8 cellular contexts compared by ENCODE assay signal in genomic region chr14:80987235-80988032, GRCh38. TPM values are rescaled to one million over a fixed set of nuclear protein-coding genes. Genes with fewer than 3 reads are reported as not detected.
DNase-seq lines count a peak whose midpoint lies in the region; ATAC-seq and TF ChIP-seq lines count a peak whose summit lies in the region.

No MANE protein-coding gene starts in this region.

- H3K27me3 Mint-ChIP-seq in activated CD8-positive, alpha-beta memory T cell treated with anti-CD3 and anti-CD28 coated beads, Interleukin-2, amount 10 ng/mL, durations not matched to agents 7 days and 5 days = peaks cover 15% of the 10 kb centered on the region
- H3K27me3 Mint-ChIP-seq in naive thymus-derived CD4-positive, alpha-beta T cell = peaks cover 0 to 21% (median 11%) of the 10 kb centered on the region in 5 donors

- peak; percentile 100 for TF ChIP-seq CTCF in AG10803 (conservative IDR thresholded peaks at IDR 0.05; ENCODE audit: low read length)
- peak; percentile 99 for TF ChIP-seq CTCF in epithelial cell of esophagus (IDR thresholded peaks at IDR 0.05; ENCODE audit: insufficient read depth, low read depth, low read length, missing control alignments)

- H3K4me1 Mint-ChIP-seq in activated CD8-positive, alpha-beta memory T cell treated with anti-CD3 and anti-CD28 coated beads, Interleukin-2, amount 10 ng/mL, durations not matched to agents 7 days and 5 days = peaks cover 12% of the 10 kb centered on the region
- peaks cover 0 to 14% (median 0%) of the 10 kb centered on the region in 7 donors for H3K4me1 Mint-ChIP-seq in naive thymus-derived CD4-positive, alpha-beta T cell

- H3K9me3 ChIP-seq in naive thymus-derived CD4-positive, alpha-beta T cell (ENCODE audit: control insufficient read depth in 2 of 3, low read length in 3 of 3) = no peaks in the 10 kb centered on the region

- POLR2A ChIA-PET in naive thymus-derived CD4-positive, alpha-beta T cell (lab: Charles Lee) = interaction anchor here (1.2 kb wide), 1 partner anchor 32 kb away, joined by 3 read pairs; the partner anchor contains the start of gene TSHR

- H3K27ac ChIP-seq in naive thymus-derived CD4-positive, alpha-beta T cell (ENCODE audit: low read depth, low read length) = no peak overlapping the region

- H3K27ac Mint-ChIP-seq in activated CD8-positive, alpha-beta memory T cell treated with anti-CD3 and anti-CD28 coated beads, Interleukin-2, amount 10 ng/mL, durations not matched to agents 7 days and 5 days = no peak overlapping the region
- H3K27ac Mint-ChIP-seq in naive thymus-derived CD4-positive, alpha-beta T cell = no peak overlapping the region

- no peaks in the 10 kb centered on the region for H3K36me3 Mint-ChIP-seq in activated CD8-positive, alpha-beta memory T cell treated with anti-CD3 and anti-CD28 coated beads, Interleukin-2, amount 10 ng/mL, durations not matched to agents 7 days and 5 days
- H3K36me3 Mint-ChIP-seq in naive thymus-derived CD4-positive, alpha-beta T cell = peaks cover 0 to under 1% (median 0%) of the 10 kb centered on the region in 5 donors

- H3K4me3 ChIP-seq in AG10803 (ENCODE audit: low read length) = no peak overlapping the region
- no peak overlapping the region for H3K4me3 ChIP-seq in epithelial cell of esophagus (ENCODE audit: low read length)
- H3K4me3 ChIP-seq in naive thymus-derived CD4-positive, alpha-beta T cell (ENCODE audit: low read length) = no peak overlapping the region

- intact Hi-C loops in naive thymus-derived CD4-positive, alpha-beta T cell (cut with micrococcal nuclease) = loop anchor here (1.0 to 10.0 kb wide), 5 partner anchors 28 to 475 kb away; no protein-coding TSS in a partner anchor

- DNase-seq in AG10803 (ENCODE audit: low read depth) = peak; percentile 65
- DNase-seq in NCI-H748 (lab: John Stamatoyannopoulos, UW; ENCODE audit: unreplicated experiment) = peak; percentile 76
- DNase-seq in activated CD8-positive, alpha-beta memory T cell treated with anti-CD3 and anti-CD28 coated beads, Interleukin-2, amount 10 ng/mL, durations not matched to agents 7 days and 5 days = peak; percentile 76
- peak; percentile 84 for DNase-seq in epithelial cell of esophagus (ENCODE audit: low read depth)
- DNase-seq in naive thymus-derived CD4-positive, alpha-beta T cell = peak; percentile 13 to 74 (median 58)
- peak; percentile 36 for DNase-seq in stimulated activated naive CD4-positive, alpha-beta T cell treated with Interleukin-2 at 50 U/mL for 16 hours (lab: John Stamatoyannopoulos, UW)

- H3K9me3 Mint-ChIP-seq in activated CD8-positive, alpha-beta memory T cell treated with anti-CD3 and anti-CD28 coated beads, Interleukin-2, amount 10 ng/mL, durations not matched to agents 7 days and 5 days (ENCODE audit: low read depth) = no peaks in the 10 kb centered on the region
- no peaks in the 10 kb centered on the region for H3K9me3 Mint-ChIP-seq in naive thymus-derived CD4-positive, alpha-beta T cell

- H3K36me3 ChIP-seq in naive thymus-derived CD4-positive, alpha-beta T cell (ENCODE audit: control insufficient read depth in 2 of 3, insufficient read depth in 3 of 3, low read length in 3 of 3) = no peaks in the 10 kb centered on the region

- no peaks in the 10 kb centered on the region for H3K27me3 ChIP-seq in naive thymus-derived CD4-positive, alpha-beta T cell (ENCODE audit: control insufficient read depth in 2 of 2, insufficient read depth in 2 of 2, low read length in 2 of 2)

- ATAC-seq in GM18867 (IDR thresholded peaks at IDR 0.05; ENCODE audit: unreplicated experiment) = peak; percentile 66
- ATAC-seq in HG03469 (IDR thresholded peaks at IDR 0.05; ENCODE audit: unreplicated experiment) = peak; percentile 49
- peak; percentile 59 for ATAC-seq in activated CD8-positive, alpha-beta memory T cell treated with anti-CD3 and anti-CD28 coated beads, Interleukin-2, amount 10 ng/mL, durations not matched to agents 7 days and 5 days
- ATAC-seq in naive thymus-derived CD4-positive, alpha-beta T cell = peak; percentile 85

- H3K4me1 ChIP-seq in naive thymus-derived CD4-positive, alpha-beta T cell (ENCODE audit: control insufficient read depth in 2 of 2, insufficient read depth in 2 of 2, low read length in 2 of 2) = no peaks in the 10 kb centered on the region

- no peak overlapping the region for H3K4me3 Mint-ChIP-seq in activated CD8-positive, alpha-beta memory T cell treated with anti-CD3 and anti-CD28 coated beads, Interleukin-2, amount 10 ng/mL, durations not matched to agents 7 days and 5 days
- H3K4me3 Mint-ChIP-seq in naive thymus-derived CD4-positive, alpha-beta T cell = no peak overlapping the region

- CTCF ChIA-PET in activated CD8-positive, alpha-beta memory T cell treated with anti-CD3 and anti-CD28 coated beads, Interleukin-2, amount 10 ng/mL, durations not matched to agents 7 days and 5 days (lab: Charles Lee) = interaction anchor here (0.7 to 7.0 kb wide), 22 partner anchors 10 to 477 kb away, joined by 3 to 149 read pairs (median 4); partner anchors contain the start of genes CEP128 and TSHR
- CTCF ChIA-PET in naive thymus-derived CD4-positive, alpha-beta T cell (lab: Charles Lee) = interaction anchor here (0.6 to 5.9 kb wide), 14 partner anchors 9 to 466 kb away, joined by 3 to 81 read pairs (median 4); partner anchors contain the start of genes CEP128 and TSHR

RNA-seq across cellular contexts. Expression of gene TSHR, which starts 32.0 kb away (rescaled TPM):
- under 1 TPM in 1 of 2 experiments, not detected in 1; 0.73 TPM for total RNA-seq in activated CD8-positive, alpha-beta memory T cell treated with anti-CD3 and anti-CD28 coated beads, Interleukin-2, amount 10 ng/mL, durations not matched to agents 7 days and 5 days
- 1 to 10 TPM in 1 of 5 experiments, under 1 TPM in 2, not detected in 2; 0.48 to 2.2 (median 0.78) TPM for total RNA-seq in naive thymus-derived CD4-positive, alpha-beta T cell
- polyA plus RNA-seq in naive thymus-derived CD4-positive, alpha-beta T cell = not detected

RNA-seq across cellular contexts. Expression of gene CEP128, which starts 45.9 kb away (rescaled TPM):
- total RNA-seq in activated CD8-positive, alpha-beta memory T cell treated with anti-CD3 and anti-CD28 coated beads, Interleukin-2, amount 10 ng/mL, durations not matched to agents 7 days and 5 days = 10 to 100 TPM; 28.9 to 47.4 TPM
- 10 to 100 TPM in 3 of 5 experiments, 1 to 10 TPM in 2; 7.7 to 22.8 (median 10.1) TPM for total RNA-seq in naive thymus-derived CD4-positive, alpha-beta T cell
- 1 to 10 TPM; 4.2 to 6.7 TPM for polyA plus RNA-seq in naive thymus-derived CD4-positive, alpha-beta T cell
